Comparison of ENCODE assay signal across 10 cellular contexts in the genomic region with DNA sequence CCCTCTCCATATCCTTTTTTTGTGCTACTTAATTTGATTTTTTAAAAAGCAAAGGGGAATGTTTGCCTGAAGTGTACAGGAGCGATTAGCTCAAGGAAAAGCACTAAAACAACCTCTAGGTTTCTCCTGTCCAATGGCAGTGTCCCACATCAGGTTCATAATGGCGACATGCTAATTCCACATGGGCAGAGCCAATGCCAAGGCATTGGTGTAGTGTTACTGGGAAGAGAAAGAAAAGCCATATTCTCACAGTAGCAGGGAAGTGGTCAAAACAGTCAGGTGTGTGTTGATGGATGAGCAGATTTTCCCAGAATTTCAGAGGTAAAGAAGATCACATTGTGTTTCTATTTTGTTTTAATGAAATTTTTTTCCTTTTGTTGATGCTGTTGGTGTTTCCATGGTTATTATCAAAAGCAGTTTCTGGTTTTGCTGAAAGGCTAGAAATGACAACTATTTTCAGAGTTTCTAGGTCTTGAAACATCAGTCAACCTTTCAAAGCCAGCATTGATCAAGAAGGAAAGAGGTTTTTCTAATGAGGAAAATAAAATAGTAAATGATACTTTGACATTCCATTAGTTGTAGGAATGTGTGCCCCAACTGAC.
DNase-seq lines count a peak whose midpoint lies in the region; ATAC-seq and TF ChIP-seq lines count a peak whose summit lies in the region.
"Had no signal": no experiment of that assay in that cellular context is flagged by ENCODE, and none has a peak within 500 bp of the region (broad histone marks: within the 10 kb centered on the region; RNA-seq: fewer than 3 reads in every experiment).

No MANE protein-coding gene starts in this region.

- peak; percentile 54 for DNase-seq in activated CD4-positive, alpha-beta T cell treated with anti-CD3 and anti-CD28 coated beads, Interleukin-2, amount 10 ng/mL, durations not matched to agents 24 days and 14 days
- no peak for DNase-seq in activated CD4-positive, alpha-beta T cell treated with anti-CD3 and anti-CD28 coated beads, Interleukin-2, amount 10 ng/mL, durations not matched to agents 7 days and 5 days
- DNase-seq in T-helper 17 cell (no peak), immature natural killer cell (no peak), tibial artery (no peak)
- DNase-seq: naive B cell had no signal

- no peaks in the 10 kb centered on the region for H3K27me3 ChIP-seq in tibial artery
- H3K27me3 ChIP-seq: BLaER1 had no signal

- no peaks in the 10 kb centered on the region for H3K36me3 ChIP-seq in tibial artery
- H3K36me3 ChIP-seq: BLaER1 had no signal

- H3K27me3 Mint-ChIP-seq in activated CD4-positive, alpha-beta T cell treated with anti-CD3 and anti-CD28 coated beads, Interleukin-2, amount 10 ng/mL, durations not matched to agents 24 days and 14 days, result peaks cover 4% of the 10 kb centered on the region
- peaks cover 5% of the 10 kb centered on the region for H3K27me3 Mint-ChIP-seq in activated CD4-positive, alpha-beta T cell treated with anti-CD3 and anti-CD28 coated beads, Interleukin-2, amount 10 ng/mL, durations not matched to agents 7 days and 5 days
- H3K27me3 Mint-ChIP-seq in T-helper 17 cell (no peaks in the 10 kb centered on the region), immature natural killer cell (ENCODE audit: low read depth in 3 of 3) (peaks cover 10 to 18% (median 15%) of the 10 kb centered on the region in 3 donors)

- peak overlapping the region; percentile 54 for H3K27ac Mint-ChIP-seq in activated CD4-positive, alpha-beta T cell treated with anti-CD3 and anti-CD28 coated beads, Interleukin-2, amount 10 ng/mL, durations not matched to agents 24 days and 14 days
- no peak overlapping the region for H3K27ac Mint-ChIP-seq in activated CD4-positive, alpha-beta T cell treated with anti-CD3 and anti-CD28 coated beads, Interleukin-2, amount 10 ng/mL, durations not matched to agents 7 days and 5 days
- peak overlapping the region; percentile 97 for H3K27ac Mint-ChIP-seq in T-helper 17 cell
- peak overlapping the region in 3 of 6 donors; percentile 44 to 73 (median 70) for H3K27ac Mint-ChIP-seq in immature natural killer cell
- H3K27ac Mint-ChIP-seq: naive B cell had no signal

- H3K4me3 Mint-ChIP-seq in activated CD4-positive, alpha-beta T cell treated with anti-CD3 and anti-CD28 coated beads, Interleukin-2, amount 10 ng/mL, durations not matched to agents 24 days and 14 days, result no peak overlapping the region
- H3K4me3 Mint-ChIP-seq in activated CD4-positive, alpha-beta T cell treated with anti-CD3 and anti-CD28 coated beads, Interleukin-2, amount 10 ng/mL, durations not matched to agents 7 days and 5 days, result no peak overlapping the region
- no peak overlapping the region for H3K4me3 Mint-ChIP-seq in T-helper 17 cell
- H3K4me3 Mint-ChIP-seq in immature natural killer cell, result peak overlapping the region in 4 of 5 donors; percentile 33 to 53 (median 44)
- H3K4me3 Mint-ChIP-seq: naive B cell had no signal

- peaks cover 58% of the 10 kb centered on the region for H3K4me1 Mint-ChIP-seq in activated CD4-positive, alpha-beta T cell treated with anti-CD3 and anti-CD28 coated beads, Interleukin-2, amount 10 ng/mL, durations not matched to agents 24 days and 14 days
- H3K4me1 Mint-ChIP-seq in activated CD4-positive, alpha-beta T cell treated with anti-CD3 and anti-CD28 coated beads, Interleukin-2, amount 10 ng/mL, durations not matched to agents 7 days and 5 days, result peaks cover 80% of the 10 kb centered on the region
- H3K4me1 Mint-ChIP-seq in T-helper 17 cell (peaks cover 58% of the 10 kb centered on the region), immature natural killer cell (peaks cover 93 to 100% of the 10 kb centered on the region in 2 donors)

- H3K27ac ChIP-seq in tibial artery, result peak overlapping the region; percentile 1 to 31
- H3K27ac ChIP-seq: BLaER1 had no signal

- POLR2A ChIA-PET in activated CD4-positive, alpha-beta T cell treated with anti-CD3 and anti-CD28 coated beads, Interleukin-2, amount 10 ng/mL, durations not matched to agents 7 days and 5 days (lab: Charles Lee), result no interaction called here

- TF ChIP-seq CTCF in tibial artery (IDR thresholded peaks at IDR 0.05), result no peak

- H3K36me3 Mint-ChIP-seq in activated CD4-positive, alpha-beta T cell treated with anti-CD3 and anti-CD28 coated beads, Interleukin-2, amount 10 ng/mL, durations not matched to agents 24 days and 14 days (ENCODE audit: low read depth), result peaks cover 9% of the 10 kb centered on the region
- peaks cover 22% of the 10 kb centered on the region for H3K36me3 Mint-ChIP-seq in activated CD4-positive, alpha-beta T cell treated with anti-CD3 and anti-CD28 coated beads, Interleukin-2, amount 10 ng/mL, durations not matched to agents 7 days and 5 days (ENCODE audit: low read depth)
- H3K36me3 Mint-ChIP-seq in T-helper 17 cell (ENCODE audit: low read depth), result peaks cover 2% of the 10 kb centered on the region
- H3K36me3 Mint-ChIP-seq in immature natural killer cell, result no peaks in the 10 kb centered on the region

- peaks cover 0 to 91% (median 51%) of the 10 kb centered on the region in 4 donors for H3K4me1 ChIP-seq in tibial artery

- intact Hi-C loops in activated CD4-positive, alpha-beta T cell treated with anti-CD3 and anti-CD28 coated beads, Interleukin-2, amount 10 ng/mL, durations not matched to agents 24 days and 14 days (cut with micrococcal nuclease), result loop anchor here (5.0 to 10.0 kb wide), 3 partner anchors 230 to 650 kb away; no protein-coding TSS in a partner anchor
- intact Hi-C loops in tibial artery (cut with DNase I; ENCODE audit: low total_unique reads), result no loop called here

- no peak for ATAC-seq in T-helper 17 cell
- no peak for ATAC-seq in HG02973 (IDR thresholded peaks at IDR 0.05; ENCODE audit: unreplicated experiment)
- ATAC-seq in GM21717 (IDR thresholded peaks at IDR 0.05; ENCODE audit: unreplicated experiment), result no peak
- ATAC-seq in HG03196 (IDR thresholded peaks at IDR 0.05; ENCODE audit: unreplicated experiment), result no peak

- no peaks in the 10 kb centered on the region for H3K9me3 Mint-ChIP-seq in activated CD4-positive, alpha-beta T cell treated with anti-CD3 and anti-CD28 coated beads, Interleukin-2, amount 10 ng/mL, durations not matched to agents 24 days and 14 days
- peaks cover 2% of the 10 kb centered on the region for H3K9me3 Mint-ChIP-seq in activated CD4-positive, alpha-beta T cell treated with anti-CD3 and anti-CD28 coated beads, Interleukin-2, amount 10 ng/mL, durations not matched to agents 7 days and 5 days
- H3K9me3 Mint-ChIP-seq in immature natural killer cell, result no peaks in the 10 kb centered on the region
- H3K9me3 Mint-ChIP-seq: naive B cell had no signal

- CTCF ChIA-PET in activated CD4-positive, alpha-beta T cell treated with anti-CD3 and anti-CD28 coated beads, Interleukin-2, amount 10 ng/mL, durations not matched to agents 7 days and 5 days (lab: Charles Lee), result interaction anchor here (0.6 kb wide), 2 partner anchors 55 to 140 kb away, joined by 3 to 4 read pairs; no protein-coding TSS in a partner anchor

- no peak overlapping the region for H3K4me3 ChIP-seq in tibial artery
- H3K4me3 ChIP-seq: BLaER1 had no signal

- H3K9me3 ChIP-seq in T-helper 17 cell (ENCODE audit: control insufficient read depth, low read length, poor library complexity, severe bottlenecking) (no peaks in the 10 kb centered on the region), tibial artery (no peaks in the 10 kb centered on the region)
- H3K9me3 ChIP-seq: BLaER1 had no signal

Comparison
In these comparisons a context has a peak if more than half of its experiments do, and no peak if none do; other contexts are left out.
1. H3K4me3 Mint-ChIP-seq: peak in immature natural killer cell (4 of 5); none in activated CD4-positive, alpha-beta T cell treated with anti-CD3 and anti-CD28 coated beads, Interleukin-2, amount 10 ng/mL, durations not matched to agents 24 days and 14 days (single experiment), activated CD4-positive, alpha-beta T cell treated with anti-CD3 and anti-CD28 coated beads, Interleukin-2, amount 10 ng/mL, durations not matched to agents 7 days and 5 days (single experiment) and T-helper 17 cell (single experiment).